ENCODE assay signal across 14 cellular contexts in the genomic region with DNA sequence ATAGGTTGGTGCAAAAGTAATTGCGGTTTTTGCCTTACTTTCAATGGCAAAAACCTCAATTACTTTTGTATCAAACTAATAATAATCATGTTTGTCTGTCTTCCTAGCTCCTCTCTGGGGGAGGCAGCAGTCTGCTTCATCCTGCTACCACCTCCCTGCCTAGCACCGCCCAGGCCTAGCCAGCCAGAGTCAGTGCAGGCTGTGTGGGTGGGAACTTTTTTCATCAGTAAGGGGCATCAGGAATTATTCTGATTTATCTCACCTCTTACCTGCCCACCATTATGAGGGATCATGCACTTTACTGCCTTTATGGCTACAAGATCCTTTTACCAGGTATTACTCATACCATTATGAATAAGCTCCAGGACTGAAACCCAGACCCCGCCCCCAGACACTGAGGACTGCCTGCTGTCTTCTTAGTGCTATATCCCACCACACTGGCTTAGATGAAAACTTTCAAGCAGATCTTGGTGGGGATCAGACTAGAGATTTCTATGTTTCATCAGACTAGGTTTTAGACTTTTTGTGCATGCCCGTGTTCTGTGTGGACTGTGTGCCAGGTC.
DNase-seq lines count a peak whose midpoint lies in the region; ATAC-seq, FAIRE-seq and TF ChIP-seq lines count a peak whose summit lies in the region.
"Had no signal": no experiment of that assay in that cellular context is flagged by ENCODE, and none has a peak within 500 bp of the region (broad histone marks: within the 10 kb centered on the region; RNA-seq: fewer than 3 reads in every experiment).

No MANE protein-coding gene starts in this region.

- H3K27ac ChIP-seq in HepG2 (ENCODE audit: extremely low read length, insufficient read depth, low read length), result no peak overlapping the region
- H3K27ac ChIP-seq in right lobe of liver, result no peak overlapping the region
- H3K27ac ChIP-seq in PC-9, result peak overlapping the region; percentile 47
- H3K27ac ChIP-seq in hepatocyte, result no peak overlapping the region
- peak overlapping the region; percentile 5 to 59 for H3K27ac ChIP-seq in uterus
- H3K27ac ChIP-seq: left ventricle myocardium inferior had no signal

- no peak for ATAC-seq in HepG2
- ATAC-seq in right lobe of liver, result no peak
- no peak for ATAC-seq in GM21367 (IDR thresholded peaks at IDR 0.05; ENCODE audit: unreplicated experiment)

- CTCF ChIA-PET in HepG2 (lab: Yijun Ruan, JAX; ENCODE audit: low intra/inter-chr PET ratio, low total read pairs), result no interaction called here
- CTCF ChIA-PET in PC-9 (lab: Charles Lee), result interaction anchor here (0.5 kb wide), 1 partner anchor 73 kb away, joined by 5 read pairs; no protein-coding TSS in a partner anchor

- no peak for TF ChIP-seq RAD21 in HepG2 (CRISPR knock-in tag; IDR thresholded peaks at IDR 0.05)

- BruUV-seq in HepG2 (replicated peaks; lab: Mats Ljungman, UMichigan) (no TSS peak), PC-9 (replicated peaks; lab: Mats Ljungman, UMichigan) (no TSS peak)

- no peaks in the 10 kb centered on the region for H3K9me2 ChIP-seq in PC-9 (ENCODE audit: insufficient read depth)
- H3K9me2 ChIP-seq in hepatocyte (replicated peaks; ENCODE audit: insufficient read depth), result no peaks in the 10 kb centered on the region

- H2AFZ ChIP-seq in HepG2 (ENCODE audit: low read length), result no peak overlapping the region
- no peak overlapping the region for H2AFZ ChIP-seq in PC-9
- no peak overlapping the region for H2AFZ ChIP-seq in hepatocyte

- no peak for TF ChIP-seq CTCF in HepG2 (CRISPR knock-in tag; IDR thresholded peaks at IDR 0.05)
- no peak for TF ChIP-seq CTCF in right lobe of liver (IDR thresholded peaks at IDR 0.05)
- no peak for TF ChIP-seq CTCF in PC-9 (conservative IDR thresholded peaks at IDR 0.05)
- TF ChIP-seq CTCF in hepatocyte (IDR thresholded peaks at IDR 0.05; ENCODE audit: poor library complexity), result no peak
- no peak for TF ChIP-seq CTCF in uterus (IDR thresholded peaks at IDR 0.05)

- H3K4me2 ChIP-seq in HepG2 (ENCODE audit: low read depth, low read length) (no peak overlapping the region), PC-9 (peak overlapping the region; percentile 17), hepatocyte (no peak overlapping the region)

- FAIRE-seq in HepG2 (lab: Jason Lieb, UNC), result no peak

- H3K79me2 ChIP-seq in HepG2 (ENCODE audit: insufficient read depth, low read length) (no peaks in the 10 kb centered on the region), PC-9 (ENCODE audit: low read depth) (peaks cover 17% of the 10 kb centered on the region), hepatocyte (peaks cover 76% of the 10 kb centered on the region)

- TF ChIP-seq EP300 in HepG2 (IDR thresholded peaks at IDR 0.05; ENCODE audit: low read depth in 2 of 2, low read length in 2 of 2), result no peak
- TF ChIP-seq EP300 in HepG2 (CRISPR knock-in tag; IDR thresholded peaks at IDR 0.05; ENCODE audit: borderline replicate concordance), result no peak

- H3K27me3 ChIP-seq in HepG2 (ENCODE audit: control insufficient read depth in 1 of 2, insufficient read depth in 2 of 2, low read length in 2 of 2) (no peaks in the 10 kb centered on the region), right lobe of liver (no peaks in the 10 kb centered on the region), PC-9 (ENCODE audit: insufficient read depth, low read depth) (no peaks in the 10 kb centered on the region), hepatocyte (no peaks in the 10 kb centered on the region), uterus (no peaks in the 10 kb centered on the region)
- H3K27me3 ChIP-seq: esophagus squamous epithelium had no signal

- TF ChIP-seq POLR2A in HepG2 (IDR thresholded peaks at IDR 0.05; ENCODE audit: insufficient read depth in 1 of 2, low read depth in 2 of 2, low read length in 2 of 2) (no peak), right lobe of liver (IDR thresholded peaks at IDR 0.05) (no peak), uterus (IDR thresholded peaks at IDR 0.05) (no peak)

- DNase-seq in HepG2 (ENCODE audit: low spot score), result no peak
- no peak for DNase-seq in right lobe of liver
- peak; percentile 29 to 52 for DNase-seq in PC-9
- DNase-seq in hepatocyte (ENCODE audit: low spot score), result peak; percentile 45
- no peak for DNase-seq in uterus
- no peak for DNase-seq in activated CD8-positive, alpha-beta memory T cell treated with anti-CD3 and anti-CD28 coated beads, Interleukin-2, amount 50 U/mL, for 4 hours
- no peak for DNase-seq in NCI-H1092 treated with DMSO at 0.1 percent for 48 hours (lab: John Stamatoyannopoulos, UW)
- DNase-seq: activated CD4-positive, alpha-beta T cell treated with anti-CD3 and anti-CD28 coated beads for 4 hours; esophagus squamous epithelium; hippocampal formation; left ventricle myocardium inferior; NCI-H1048; SHP77 treated with DMSO at 0.1 percent for 48 hours had no signal

- 40% methylated on average over 4 of the region's 4 CpGs for WGBS in HepG2 (ENCODE audit: low lambda C conversion rate)
- 77% methylated on average over 3 of the region's 4 CpGs for WGBS in right lobe of liver (ENCODE audit: insufficient coverage, low coverage, low lambda C conversion rate, missing lambda C conversion rate)
- WGBS in hepatocyte (ENCODE audit: low lambda C conversion rate, missing lambda C conversion rate), result 91% methylated on average over 4 of the region's 4 CpGs

- H3F3A ChIP-seq in PC-9 (ENCODE audit: insufficient read depth, low read depth), result peaks cover 6% of the 10 kb centered on the region

- H3K4me1 ChIP-seq in HepG2 (ENCODE audit: insufficient read depth, low read length), result no peaks in the 10 kb centered on the region
- H3K4me1 ChIP-seq in right lobe of liver, result peaks cover 0 to 10% (median 0%) of the 10 kb centered on the region in 4 donors
- peaks cover 28% of the 10 kb centered on the region for H3K4me1 ChIP-seq in PC-9 (replicated peaks; ENCODE audit: insufficient read depth)
- peaks cover 28% of the 10 kb centered on the region for H3K4me1 ChIP-seq in hepatocyte (ENCODE audit: insufficient read depth)
- peaks cover 11 to 13% of the 10 kb centered on the region in 2 donors for H3K4me1 ChIP-seq in uterus

- H4K20me1 ChIP-seq in HepG2 (ENCODE audit: insufficient read depth, low read length) (no peaks in the 10 kb centered on the region), PC-9 (ENCODE audit: insufficient read depth) (no peaks in the 10 kb centered on the region), hepatocyte (ENCODE audit: insufficient read depth, poor library complexity, severe bottlenecking) (peaks cover 5% of the 10 kb centered on the region)

- H3K9ac ChIP-seq in HepG2 (ENCODE audit: insufficient read depth, low read depth, low read length), result no peak overlapping the region

- in situ Hi-C loops in HepG2 (cut with HindIII; ENCODE audit: extremely low pct_ligation_motif_present, low pct_unique_long_range_greater_than_20kb), result loop anchor here (10.0 kb wide), 1 partner anchor 109 kb away; no protein-coding TSS in a partner anchor

- no peaks in the 10 kb centered on the region for H3K36me3 ChIP-seq in HepG2 (replicated peaks in 1 of 2; ENCODE audit: control insufficient read depth in 1 of 2, insufficient read depth in 2 of 2, low read length in 2 of 2)
- no peaks in the 10 kb centered on the region for H3K36me3 ChIP-seq in right lobe of liver
- peaks cover 4% of the 10 kb centered on the region; the same call in 1 of the 2 replicates for H3K36me3 ChIP-seq in PC-9 (ENCODE audit: low read depth)
- H3K36me3 ChIP-seq in hepatocyte (replicated peaks; ENCODE audit: insufficient read depth, low read depth), result no peaks in the 10 kb centered on the region
- no peaks in the 10 kb centered on the region for H3K36me3 ChIP-seq in uterus
- H3K36me3 ChIP-seq: left ventricle myocardium inferior had no signal

- H3K4me3 ChIP-seq in HepG2 (replicated peaks in 1 of 3; ENCODE audit: insufficient read depth in 1 of 3, low read depth in 2 of 3, low read length in 3 of 3), result no peak overlapping the region
- no peak overlapping the region for H3K4me3 ChIP-seq in right lobe of liver
- no peak overlapping the region for H3K4me3 ChIP-seq in PC-9
- H3K4me3 ChIP-seq in hepatocyte, result no peak overlapping the region
- H3K4me3 ChIP-seq in uterus, result no peak overlapping the region
- H3K4me3 ChIP-seq: esophagus squamous epithelium, left ventricle myocardium inferior had no signal

- intact Hi-C loops in HepG2 (cut with micrococcal nuclease; ENCODE audit: unreplicated experiment) (no loop called here), right lobe of liver (cut with DNase I) (loop anchor here in 1 of 2 donors (10.0 kb wide), 1 partner anchor 109 kb away; no protein-coding TSS in a partner anchor), PC-9 (cut with micrococcal nuclease; ENCODE audit: unreplicated experiment) (no loop called here), uterus (cut with DNase I; ENCODE audit: low total_unique reads) (no loop called here)

- POLR2A ChIA-PET in HepG2 (lab: Yijun Ruan, JAX) (no interaction called here), PC-9 (lab: Charles Lee; ENCODE audit: unreplicated experiment) (interaction anchor here (0.6 kb wide), 1 partner anchor 116 kb away, joined by 3 read pairs; a partner anchor contains a TSS)

- H3K9me3 ChIP-seq in HepG2 (ENCODE audit: low read length) (no peaks in the 10 kb centered on the region), right lobe of liver (no peaks in the 10 kb centered on the region), PC-9 (ENCODE audit: insufficient read depth, low read depth) (no peaks in the 10 kb centered on the region), hepatocyte (ENCODE audit: low read depth) (no peaks in the 10 kb centered on the region), uterus (no peaks in the 10 kb centered on the region)
- H3K9me3 ChIP-seq: esophagus squamous epithelium, left ventricle myocardium inferior had no signal

TF ChIP-seq in HepG2, 621 proteins besides CTCF, POLR2A, EP300 and RAD21 (continues in another document):
- TF ChIP-seq ZNF562 (CRISPR knock-in tag; IDR thresholded peaks at IDR 0.05; ENCODE audit: borderline replicate concordance), result no peak
- TF ChIP-seq, protein P1, sequence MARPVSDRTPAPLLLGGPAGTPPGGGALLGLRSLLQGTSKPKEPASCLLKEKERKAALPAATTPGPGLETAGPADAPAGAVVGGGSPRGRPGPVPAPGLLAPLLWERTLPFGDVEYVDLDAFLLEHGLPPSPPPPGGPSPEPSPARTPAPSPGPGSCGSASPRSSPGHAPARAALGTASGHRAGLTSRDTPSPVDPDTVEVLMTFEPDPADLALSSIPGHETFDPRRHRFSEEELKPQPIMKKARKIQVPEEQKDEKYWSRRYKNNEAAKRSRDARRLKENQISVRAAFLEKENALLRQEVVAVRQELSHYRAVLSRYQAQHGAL (CRISPR knock-in tag; IDR thresholded peaks at IDR 0.05; ENCODE audit: not compliant biosample characterization), result no peak
- no peak for TF ChIP-seq ZNF337 (CRISPR knock-in tag; IDR thresholded peaks at IDR 0.05; ENCODE audit: borderline replicate concordance, low read depth)

Comparison
In these comparisons a context has a peak if more than half of its experiments do, and no peak if none do; other contexts are left out.
1. DNase-seq: peak in PC-9 (2 of 2) and hepatocyte (single experiment); none in HepG2 (single experiment), right lobe of liver (0 of 3), uterus (0 of 2), activated CD8-positive, alpha-beta memory T cell treated with anti-CD3 and anti-CD28 coated beads, Interleukin-2, amount 50 U/mL, for 4 hours (single experiment) and NCI-H1092 treated with DMSO at 0.1 percent for 48 hours (single experiment).
2. H3K27ac ChIP-seq: peak in PC-9 (single experiment) and uterus (2 of 2); none in HepG2 (single experiment), right lobe of liver (0 of 3) and hepatocyte (single experiment).